In the genomic region with DNA sequence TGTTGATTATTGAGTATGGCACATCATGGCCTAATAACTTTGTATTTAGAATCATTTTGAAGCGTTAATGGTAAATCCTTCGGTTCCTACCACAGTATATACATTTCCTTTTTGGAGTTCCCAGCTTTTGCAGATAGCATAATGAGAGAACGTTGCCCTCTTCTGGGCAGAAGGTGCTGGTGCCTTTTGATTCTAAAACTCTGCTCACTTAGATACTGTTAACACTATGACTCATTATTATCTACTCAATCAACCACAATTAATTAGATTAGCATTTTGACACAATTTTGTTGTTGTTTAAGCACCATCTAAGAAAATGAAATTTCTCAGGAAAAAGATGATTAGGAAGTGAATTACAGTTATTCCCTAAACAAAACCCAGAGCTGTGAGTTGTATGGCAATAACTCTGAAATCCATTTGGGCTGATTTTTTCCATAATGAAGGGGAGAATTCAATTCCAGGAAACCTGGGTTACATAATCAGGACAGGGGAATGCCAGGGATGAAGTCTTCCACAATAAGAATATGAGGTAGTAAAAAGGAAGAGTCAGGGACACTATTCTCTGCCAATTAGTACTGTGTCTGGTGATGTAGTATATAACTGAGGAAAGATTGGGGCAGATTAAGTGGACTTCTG, we compare ENCODE assay signal across 8 cellular contexts. TPM values are rescaled to one million over a fixed set of nuclear protein-coding genes. Genes with fewer than 3 reads are reported as not detected.
DNase-seq lines count a peak whose midpoint lies in the region; TF ChIP-seq lines count a peak whose summit lies in the region.

No MANE protein-coding gene starts in this region.

- H4K8ac ChIP-seq in mesenchymal stem cell (ENCODE audit: low read length) = no peak overlapping the region

- H3K36me3 ChIP-seq in effector memory CD4-positive, alpha-beta T cell (ENCODE audit: control insufficient read depth, insufficient read depth, low read length) = no peaks in the 10 kb centered on the region
- no peaks in the 10 kb centered on the region for H3K36me3 ChIP-seq in mesenchymal stem cell (ENCODE audit: control insufficient read depth in 1 of 2, insufficient read depth in 2 of 2, low read depth in 1 of 2, low read length in 2 of 2)

- 42% methylated on average over 3 of the region's 3 CpGs for WGBS in mesenchymal stem cell

- TF ChIP-seq CTCF in HFFc6 (IDR thresholded peaks at IDR 0.05) = peak; percentile 88

- H3K4me3 Mint-ChIP-seq in HFFc6 = no peak overlapping the region
- no peak overlapping the region for H3K4me3 Mint-ChIP-seq in activated T-helper 1 cell treated with anti-CD3 and anti-CD28 coated beads, Interleukin-12 subunit alpha, Interleukin-12 subunit beta, Interleukin-2, Interleukin-4 antibody, amounts not matched to agents 30 ng/mL and 10 ng/mL and 1 ng/mL, durations not matched to agents 14 hours and 24 hours and 36 hours

- peak overlapping the region; percentile 20 for H3K9ac ChIP-seq in mesenchymal stem cell (ENCODE audit: low read length)

- intact Hi-C loops in activated T-helper 1 cell treated with anti-CD3 and anti-CD28 coated beads, Interleukin-12 subunit alpha, Interleukin-12 subunit beta, Interleukin-2, Interleukin-4 antibody, amounts not matched to agents 30 ng/mL and 10 ng/mL and 1 ng/mL, durations not matched to agents 14 hours and 24 hours and 36 hours (cut with micrococcal nuclease) = loop anchor here (1.0 to 10.0 kb wide), 9 partner anchors 12 to 1105 kb away; a partner anchor contains a TSS

- no peaks in the 10 kb centered on the region for H3K27me3 ChIP-seq in effector memory CD4-positive, alpha-beta T cell (replicated peaks; ENCODE audit: control insufficient read depth, insufficient read depth, low read length, poor library complexity, severe bottlenecking)
- H3K27me3 ChIP-seq in mesenchymal stem cell (ENCODE audit: control insufficient read depth in 1 of 2, insufficient read depth in 1 of 2, low read length in 2 of 2) = peaks cover 8 to 26% of the 10 kb centered on the region in 2 experiments

- no peak overlapping the region for H2BK15ac ChIP-seq in mesenchymal stem cell (ENCODE audit: low read depth, poor library complexity, severe bottlenecking)

- no peak overlapping the region for H3K14ac ChIP-seq in mesenchymal stem cell (ENCODE audit: low read length in 2 of 2)

- H3K4me3 ChIP-seq in effector memory CD4-positive, alpha-beta T cell (ENCODE audit: insufficient read depth, low read depth, low read length, poor library complexity, severe bottlenecking) = no peak overlapping the region
- no peak overlapping the region for H3K4me3 ChIP-seq in mesenchymal stem cell (ENCODE audit: insufficient read depth in 1 of 2, low read depth in 1 of 2, low read length in 2 of 2)

- H3K4me1 Mint-ChIP-seq in HFFc6 (ENCODE audit: low read depth) = peaks cover 16% of the 10 kb centered on the region
- peaks cover 10% of the 10 kb centered on the region for H3K4me1 Mint-ChIP-seq in activated T-helper 1 cell treated with anti-CD3 and anti-CD28 coated beads, Interleukin-12 subunit alpha, Interleukin-12 subunit beta, Interleukin-2, Interleukin-4 antibody, amounts not matched to agents 30 ng/mL and 10 ng/mL and 1 ng/mL, durations not matched to agents 14 hours and 24 hours and 36 hours (ENCODE audit: low read depth)

- no peaks in the 10 kb centered on the region for H3K9me3 Mint-ChIP-seq in HFFc6
- no peaks in the 10 kb centered on the region for H3K9me3 Mint-ChIP-seq in activated T-helper 1 cell treated with anti-CD3 and anti-CD28 coated beads, Interleukin-12 subunit alpha, Interleukin-12 subunit beta, Interleukin-2, Interleukin-4 antibody, amounts not matched to agents 30 ng/mL and 10 ng/mL and 1 ng/mL, durations not matched to agents 14 hours and 24 hours and 36 hours

- H2BK12ac ChIP-seq in mesenchymal stem cell (ENCODE audit: low read length in 2 of 2) = no peak overlapping the region

- H3K18ac ChIP-seq in mesenchymal stem cell (ENCODE audit: low read depth in 1 of 2, low read length in 2 of 2) = no peak overlapping the region

- H3K4me2 ChIP-seq in mesenchymal stem cell (ENCODE audit: low read length, poor library complexity, severe bottlenecking) = no peak overlapping the region

- no peak overlapping the region for H3K27ac ChIP-seq in effector memory CD4-positive, alpha-beta T cell (ENCODE audit: insufficient read depth, low read length, poor library complexity, severe bottlenecking)
- H3K27ac ChIP-seq in mesenchymal stem cell (ENCODE audit: low read length, poor library complexity, severe bottlenecking) = no peak overlapping the region

- no peak overlapping the region for H2BK120ac ChIP-seq in mesenchymal stem cell (ENCODE audit: low read depth, low read length)

- no peak overlapping the region for H3K27ac Mint-ChIP-seq in HFFc6
- no peak overlapping the region for H3K27ac Mint-ChIP-seq in activated T-helper 1 cell treated with anti-CD3 and anti-CD28 coated beads, Interleukin-12 subunit alpha, Interleukin-12 subunit beta, Interleukin-2, Interleukin-4 antibody, amounts not matched to agents 30 ng/mL and 10 ng/mL and 1 ng/mL, durations not matched to agents 14 hours and 24 hours and 36 hours

- DNase-seq in A172 (ENCODE audit: low spot score) (peak; percentile 70), GDM1 (lab: John Stamatoyannopoulos, UW) (peak; percentile 24), HFFc6 (peak; percentile 63), NCI-H1105 (lab: John Stamatoyannopoulos, UW) (peak; percentile 50), SW480 (ENCODE audit: low spot score) (peak; percentile 81), mesenchymal stem cell (peak; percentile 69)
- DNase-seq in effector memory CD4-positive, alpha-beta T cell = peak; percentile 8 to 27 (median 18)
- no peak for DNase-seq in activated T-helper 1 cell treated with anti-CD3 and anti-CD28 coated beads, Interleukin-12 subunit alpha, Interleukin-12 subunit beta, Interleukin-2, Interleukin-4 antibody, amounts not matched to agents 30 ng/mL and 10 ng/mL and 1 ng/mL, durations not matched to agents 14 hours and 24 hours and 36 hours (ENCODE audit: low spot score)

- H3K9me3 ChIP-seq in effector memory CD4-positive, alpha-beta T cell (ENCODE audit: control insufficient read depth, low read length) = no peaks in the 10 kb centered on the region
- H3K9me3 ChIP-seq in mesenchymal stem cell (ENCODE audit: control insufficient read depth, low read length) = no peaks in the 10 kb centered on the region

- no peaks in the 10 kb centered on the region for H3K36me3 Mint-ChIP-seq in HFFc6 (ENCODE audit: low read depth)
- no peaks in the 10 kb centered on the region for H3K36me3 Mint-ChIP-seq in activated T-helper 1 cell treated with anti-CD3 and anti-CD28 coated beads, Interleukin-12 subunit alpha, Interleukin-12 subunit beta, Interleukin-2, Interleukin-4 antibody, amounts not matched to agents 30 ng/mL and 10 ng/mL and 1 ng/mL, durations not matched to agents 14 hours and 24 hours and 36 hours (ENCODE audit: low read depth)

- H3K27me3 Mint-ChIP-seq in HFFc6 (ENCODE audit: insufficient read depth) = peaks cover 5% of the 10 kb centered on the region; the same call in 1 of the 2 replicates
- peaks cover 8% of the 10 kb centered on the region for H3K27me3 Mint-ChIP-seq in activated T-helper 1 cell treated with anti-CD3 and anti-CD28 coated beads, Interleukin-12 subunit alpha, Interleukin-12 subunit beta, Interleukin-2, Interleukin-4 antibody, amounts not matched to agents 30 ng/mL and 10 ng/mL and 1 ng/mL, durations not matched to agents 14 hours and 24 hours and 36 hours (ENCODE audit: insufficient read depth)

- H2AFZ ChIP-seq in mesenchymal stem cell (ENCODE audit: low read depth, low read length) = no peak overlapping the region

- no peak overlapping the region for H4K91ac ChIP-seq in mesenchymal stem cell (ENCODE audit: low read length)

- no peak overlapping the region for H3K4ac ChIP-seq in mesenchymal stem cell (ENCODE audit: low read depth in 1 of 2, low read length in 2 of 2)

- H2BK5ac ChIP-seq in mesenchymal stem cell (ENCODE audit: low read depth, low read length, poor library complexity, severe bottlenecking) = no peak overlapping the region

- H3K4me1 ChIP-seq in effector memory CD4-positive, alpha-beta T cell (ENCODE audit: control insufficient read depth, insufficient read depth, low read length, poor library complexity, severe bottlenecking) = peaks cover 5% of the 10 kb centered on the region
- no peaks in the 10 kb centered on the region for H3K4me1 ChIP-seq in mesenchymal stem cell (ENCODE audit: control insufficient read depth, insufficient read depth, low read depth, low read length)

- H2AK5ac ChIP-seq in mesenchymal stem cell (ENCODE audit: low read length, severe bottlenecking) = no peak overlapping the region

- H3K79me1 ChIP-seq in mesenchymal stem cell (replicated peaks; ENCODE audit: low read length, poor library complexity, severe bottlenecking) = no peaks in the 10 kb centered on the region

- no peak overlapping the region for H3K23ac ChIP-seq in mesenchymal stem cell (ENCODE audit: low read length in 2 of 2)

RNA-seq across cellular contexts. Expression of a gene that starts 11.5 kb away (rescaled TPM):
- 128 and 363 TPM in 2 replicates for total RNA-seq in A172 (2014; rRNA removed; shearing (Covaris generic))
- total RNA-seq in HFFc6 (2021; fragmentation: NEBNext Ultra II Directional; extraction: Animal tissue kit (Norgen Biotek cat#: 25700)) = 10 to 100 TPM; 76.8 to 87.4 (median 82.5) TPM
- polyA plus RNA-seq in mesenchymal stem cell (2013, experiment 1 of 2) = 90.9 TPM
- 91.1 TPM for polyA plus RNA-seq in mesenchymal stem cell (2013, experiment 2 of 2)
- total RNA-seq in activated T-helper 1 cell treated with anti-CD3 and anti-CD28 coated beads, Interleukin-12 subunit alpha, Interleukin-12 subunit beta, Interleukin-2, Interleukin-4 antibody, amounts not matched to agents 30 ng/mL and 10 ng/mL and 1 ng/mL, durations not matched to agents 14 hours and 24 hours and 36 hours = 98.6 and 114 TPM in 2 replicates
